ENCODE assay signal across 3 cellular contexts in genomic region chrX:71611756-71612155, GRCh38. TPM values are rescaled to one million over a fixed set of nuclear protein-coding genes. Genes with fewer than 3 reads are reported as not detected.
"Had no signal": no experiment of that assay in that cellular context is flagged by ENCODE, and none has a peak within 500 bp of the region (broad histone marks: within the 10 kb centered on the region; RNA-seq: fewer than 3 reads in every experiment).

No MANE protein-coding gene starts in this region.

RNA-seq across cellular contexts. Expression of gene CXCR3, which starts 6.6 kb away (rescaled TPM):
- total RNA-seq: astrocyte, breast epithelium, chondrocyte had no signal
